34 cellular contexts compared by ENCODE assay signal in genomic region chr15:81071705-81072104, GRCh38.
"Had no signal": no experiment of that assay in that cellular context is flagged by ENCODE, and none has a peak within 500 bp of the region (broad histone marks: within the 10 kb centered on the region; RNA-seq: fewer than 3 reads in every experiment).

No MANE protein-coding gene starts in this region.

- DNase-seq: Karpas-422, Kasumi-1, MM.1S, MV-4-11, NCI-H1048, NCI-H1092, NCI-H1092 treated with DMSO at 0.1 percent for 48 hours, NCI-H1105, NCI-H1105 treated with DMSO at 0.1 percent for 48 hours, NCI-H1417, NCI-H1417 treated with DMSO at 0.1 percent for 48 hours, NCI-H1436, NCI-H1436 treated with DMSO at 0.1 percent for 48 hours, NCI-H146, NCI-H1694, NCI-H1694 treated with DMSO at 0.1 percent for 48 hours, NCI-H187, NCI-H187 treated with DMSO at 0.1 percent for 48 hours, NCI-H1930, NCI-H2029, NCI-H2029 treated with DMSO at 0.1 percent for 48 hours, NCI-H2081, NCI-H2081 treated with DMSO at 0.1 percent for 48 hours, NCI-H2107, NCI-H2171, NCI-H2171 treated with DMSO at 0.1 percent for 48 hours, NCI-H2227 treated with DMSO at 0.1 percent for 48 hours, NCI-H345, NCI-H446 treated with DMSO at 0.1 percent for 48 hours, NCI-H510A, NCI-H510A treated with DMSO at 0.1 percent for 48 hours, NCI-H524, NCI-H524 treated with DMSO at 0.1 percent for 48 hours had no signal

- H3K36me3 ChIP-seq: MG63 had no signal

- H3K9me3 ChIP-seq: MG63 had no signal

- H3K27me3 ChIP-seq: MG63 had no signal

- H3K4me3 ChIP-seq: MG63 had no signal
